ENCODE assay signal across 13 cellular contexts in genomic region chr10:92213049-92213448, GRCh38.
DNase-seq lines count a peak whose midpoint lies in the region; ATAC-seq and TF ChIP-seq lines count a peak whose summit lies in the region.
"Had no signal": no experiment of that assay in that cellular context is flagged by ENCODE, and none has a peak within 500 bp of the region (broad histone marks: within the 10 kb centered on the region; RNA-seq: fewer than 3 reads in every experiment).

No MANE protein-coding gene starts in this region.

- no peaks in the 10 kb centered on the region for H3K79me2 ChIP-seq in PC-9 (ENCODE audit: low read depth)

- H3K9me3 ChIP-seq in breast epithelium (no peaks in the 10 kb centered on the region), PC-9 (ENCODE audit: insufficient read depth, low read depth) (no peaks in the 10 kb centered on the region), uterus (no peaks in the 10 kb centered on the region), suprapubic skin (no peaks in the 10 kb centered on the region)

- H3K27ac ChIP-seq in breast epithelium (peak overlapping the region in 1 of 2 donors; percentile 75), PC-9 (0 out of 2 replicates have a peak overlapping the region, but pooled peaks have one; percentile 19), uterus (peak overlapping the region; percentile 16 to 54), suprapubic skin (no peak overlapping the region)

- H3K36me3 Mint-ChIP-seq in MCF 10A (ENCODE audit: insufficient read depth, unreplicated experiment) = peaks cover 5% of the 10 kb centered on the region
- H3K36me3 Mint-ChIP-seq in effector memory CD8-positive, alpha-beta T cell (ENCODE audit: insufficient read depth) = peaks cover 4% of the 10 kb centered on the region

- H3K4me1 ChIP-seq in breast epithelium (no peaks in the 10 kb centered on the region), PC-9 (replicated peaks; ENCODE audit: insufficient read depth) (peaks cover 6% of the 10 kb centered on the region), uterus (no peaks in the 10 kb centered on the region), suprapubic skin (peaks cover 24% of the 10 kb centered on the region)

- H3K27me3 Mint-ChIP-seq in MCF 10A (ENCODE audit: insufficient read depth, unreplicated experiment) = no peaks in the 10 kb centered on the region
- H3K27me3 Mint-ChIP-seq in effector memory CD8-positive, alpha-beta T cell = no peaks in the 10 kb centered on the region
- H3K27me3 Mint-ChIP-seq: IgD-negative memory B cell had no signal

- POLR2A ChIA-PET in MCF 10A (lab: Yijun Ruan, JAX) (interaction anchor here (0.8 to 6.5 kb wide), 2 partner anchors 26 to 78 kb away, joined by 6 to 47 read pairs; partner anchors contain the start of genes CPEB3 and MARCHF5), PC-9 (lab: Charles Lee; ENCODE audit: unreplicated experiment) (no interaction called here)

- peaks cover 11% of the 10 kb centered on the region for H3K4me1 Mint-ChIP-seq in MCF 10A (ENCODE audit: insufficient read depth, unreplicated experiment)
- peaks cover 3 to 8% of the 10 kb centered on the region in 2 donors for H3K4me1 Mint-ChIP-seq in effector memory CD8-positive, alpha-beta T cell (ENCODE audit: low read depth in 2 of 2)

- no peaks in the 10 kb centered on the region for H3K9me3 Mint-ChIP-seq in MCF 10A (ENCODE audit: unreplicated experiment)
- H3K9me3 Mint-ChIP-seq in effector memory CD8-positive, alpha-beta T cell = no peaks in the 10 kb centered on the region
- H3K9me3 Mint-ChIP-seq: IgD-negative memory B cell had no signal

- CTCF ChIA-PET in MCF 10A (lab: Yijun Ruan, JAX) = no interaction called here
- CTCF ChIA-PET in PC-9 (lab: Charles Lee) = no interaction called here

- H3K27ac Mint-ChIP-seq in MCF 10A (ENCODE audit: low read depth, unreplicated experiment) = peak overlapping the region; percentile 52
- H3K27ac Mint-ChIP-seq in effector memory CD8-positive, alpha-beta T cell = peak overlapping the region; percentile 22 to 66

- H3K27me3 ChIP-seq in breast epithelium = no peaks in the 10 kb centered on the region
- H3K27me3 ChIP-seq in PC-9 (ENCODE audit: insufficient read depth, low read depth) = no peaks in the 10 kb centered on the region
- no peaks in the 10 kb centered on the region for H3K27me3 ChIP-seq in uterus
- H3K27me3 ChIP-seq in suprapubic skin = no peaks in the 10 kb centered on the region

- H3K9me2 ChIP-seq in PC-9 (ENCODE audit: insufficient read depth) = no peaks in the 10 kb centered on the region

- DNase-seq in MCF 10A (ENCODE audit: unreplicated experiment) (no peak), breast epithelium (ENCODE audit: low spot score in 2 of 2) (no peak), PC-9 (no peak), uterus (no peak), suprapubic skin (ENCODE audit: low spot score in 2 of 2) (no peak)
- no peak for DNase-seq in effector memory CD8-positive, alpha-beta T cell
- no peak for DNase-seq in stimulated activated naive CD8-positive, alpha-beta T cell treated with anti-CD3 and anti-CD28 coated beads, Interleukin-15, Interleukin-2, amounts not matched to agents 100 U/mL and 50 U/mL, for 24 hours
- DNase-seq: HCEC 1CT, NCI-H146, NCI-H2081 treated with DMSO at 0.1 percent for 48 hours, NCI-H524 had no signal

- no peaks in the 10 kb centered on the region for H4K20me1 ChIP-seq in PC-9 (ENCODE audit: insufficient read depth)

- H3K4me3 ChIP-seq in breast epithelium = no peak overlapping the region
- H3K4me3 ChIP-seq in PC-9 = no peak overlapping the region
- H3K4me3 ChIP-seq in uterus = no peak overlapping the region
- no peak overlapping the region for H3K4me3 ChIP-seq in suprapubic skin

- WGBS in suprapubic skin = 88% methylated on average over 2 of the region's 2 CpGs

- BruUV-seq in MCF 10A (replicated peaks; lab: Mats Ljungman, UMichigan) (no TSS peak), PC-9 (replicated peaks; lab: Mats Ljungman, UMichigan) (no TSS peak)

- no peak for TF ChIP-seq EP300 in suprapubic skin (IDR thresholded peaks at IDR 0.05)

- H3K4me3 Mint-ChIP-seq in MCF 10A (ENCODE audit: unreplicated experiment) = no peak overlapping the region
- peak overlapping the region in 1 of 2 donors; percentile 0 for H3K4me3 Mint-ChIP-seq in effector memory CD8-positive, alpha-beta T cell

- intact Hi-C loops in MCF 10A (cut with micrococcal nuclease) = no loop called here
- intact Hi-C loops in breast epithelium (cut with DNase I; ENCODE audit: low total_unique reads) = no loop called here
- intact Hi-C loops in PC-9 (cut with micrococcal nuclease; ENCODE audit: unreplicated experiment) = no loop called here
- intact Hi-C loops in uterus (cut with DNase I; ENCODE audit: low total_unique reads) = no loop called here

- ATAC-seq in effector memory CD8-positive, alpha-beta T cell (replicated peaks) = no peak
- no peak for ATAC-seq in HG02642 (IDR thresholded peaks at IDR 0.05; ENCODE audit: poor library complexity, unreplicated experiment)
- ATAC-seq in stimulated activated naive CD8-positive, alpha-beta T cell treated with anti-CD3 and anti-CD28 coated beads, Interleukin-15, Interleukin-2, amounts not matched to agents 100 U/mL and 50 U/mL, for 24 hours = no peak

- no peak for TF ChIP-seq POLR2A in breast epithelium (IDR thresholded peaks at IDR 0.05)
- TF ChIP-seq POLR2A in uterus (IDR thresholded peaks at IDR 0.05) = no peak
- TF ChIP-seq POLR2A in suprapubic skin (IDR thresholded peaks at IDR 0.05) = no peak

- no peaks in the 10 kb centered on the region for H3F3A ChIP-seq in PC-9 (ENCODE audit: insufficient read depth, low read depth)

- H3K36me3 ChIP-seq in breast epithelium (no peaks in the 10 kb centered on the region), PC-9 (ENCODE audit: low read depth) (no peaks in the 10 kb centered on the region), uterus (no peaks in the 10 kb centered on the region), suprapubic skin (peaks cover 4% of the 10 kb centered on the region)

- no peak overlapping the region for H3K4me2 ChIP-seq in PC-9

- H2AFZ ChIP-seq in PC-9 = no peak overlapping the region

- TF ChIP-seq CTCF in MCF 10A (IDR thresholded peaks at IDR 0.05; ENCODE audit: unreplicated experiment) = no peak
- TF ChIP-seq CTCF in breast epithelium (IDR thresholded peaks at IDR 0.05) = no peak
- TF ChIP-seq CTCF in PC-9 (conservative IDR thresholded peaks at IDR 0.05) = no peak
- no peak for TF ChIP-seq CTCF in uterus (IDR thresholded peaks at IDR 0.05)
- no peak for TF ChIP-seq CTCF in suprapubic skin (IDR thresholded peaks at IDR 0.05)
